31 cellular contexts compared by ENCODE assay signal in the genomic region with DNA sequence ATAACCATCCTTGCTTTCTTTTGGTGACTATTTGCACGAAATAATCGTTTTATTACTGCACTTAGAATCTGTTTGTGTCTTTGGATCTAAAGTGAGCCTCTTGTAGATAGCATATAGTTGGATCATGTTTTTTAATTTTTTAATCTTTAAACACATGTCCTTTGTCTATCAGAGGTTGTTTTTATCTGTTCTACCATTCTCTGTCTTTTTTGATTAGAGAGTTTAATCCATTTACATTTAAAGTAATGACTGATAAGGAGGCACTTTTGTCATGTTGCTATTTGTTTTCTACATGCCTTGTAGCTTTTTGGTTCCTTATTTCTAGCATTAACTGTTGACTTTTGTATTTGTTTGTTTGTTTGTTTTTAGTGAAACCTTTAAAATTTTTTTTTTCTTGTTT.
"Had no signal": no experiment of that assay in that cellular context is flagged by ENCODE, and none has a peak within 500 bp of the region (broad histone marks: within the 10 kb centered on the region; RNA-seq: fewer than 3 reads in every experiment).

No MANE protein-coding gene starts in this region.

- H3K4me3 ChIP-seq: adrenal gland, body of pancreas, esophagus squamous epithelium, heart left ventricle had no signal

- ATAC-seq: activated CD4-positive, CD25-positive, alpha-beta regulatory T cell treated with anti-CD3 and anti-CD28 coated beads, Interleukin-2, amount 50 U/mL, for 24 hours; activated CD8-positive, alpha-beta T cell treated with anti-CD3 and anti-CD28 coated beads for 36 hours; activated naive CD8-positive, alpha-beta T cell treated with anti-CD3 and anti-CD28 coated beads, Interleukin-2, amount 50 U/mL, for 24 hours; activated T-cell treated with anti-CD3 and anti-CD28 coated beads, Interleukin-2, amount 50 U/mL, for 4 hours; activated T-helper 17 cell treated with anti-CD3 and anti-CD28 coated beads, Interleukin-2, amount 50 U/mL, for 72 hours; body of pancreas; effector memory CD8-positive, alpha-beta T cell; heart left ventricle had no signal

- H3K27ac ChIP-seq: adrenal gland, body of pancreas, epithelial cell of prostate, esophagus squamous epithelium, WERI-Rb-1 had no signal

- DNase-seq: activated B cell treated with CpG ODN at 0.5 μM for 24 hours; activated CD4-positive, alpha-beta T cell treated with anti-CD3 and anti-CD28 coated beads for 48 hours; activated CD4-positive, alpha-beta T cell treated with anti-CD3 and anti-CD28 coated beads, Interleukin-2, amount 50 U/mL, for 1 hour; activated CD4-positive, alpha-beta T cell treated with anti-CD3 and anti-CD28 coated beads, Interleukin-2, amount 50 U/mL, for 48 hours; activated CD8-positive, alpha-beta memory T cell treated with anti-CD3 and anti-CD28 coated beads for 24 hours; activated CD8-positive, alpha-beta T cell treated with anti-CD3 and anti-CD28 coated beads for 36 hours; activated effector memory CD4-positive, alpha-beta T cell treated with Interleukin-2 at 50 U/mL for 16 hours; activated naive CD4-positive, alpha-beta T cell treated with anti-CD3 and anti-CD28 coated beads for 36 hours; activated naive CD8-positive, alpha-beta T cell treated with anti-CD3 and anti-CD28 coated beads for 36 hours; activated naive CD8-positive, alpha-beta T cell treated with anti-CD3 and anti-CD28 coated beads, Interleukin-2, amount 50 U/mL, for 24 hours; activated T-cell treated with anti-CD3 and anti-CD28 coated beads, Interleukin-2, amount 50 U/mL, for 4 hours; adrenal gland; amygdala; aorta; body of pancreas; caudate nucleus; cortex of kidney; dermis blood vessel endothelial cell; effector CD4-positive, alpha-beta T cell; effector memory CD8-positive, alpha-beta T cell; esophagus squamous epithelium; foreskin melanocyte; glutamatergic neuron; heart left ventricle; T1000; WERI-Rb-1 had no signal

- FAIRE-seq: endometrium, endothelial cell of umbilical vein had no signal

- H3K27me3 ChIP-seq: adrenal gland, body of pancreas, esophagus squamous epithelium, heart left ventricle had no signal

- H3K4me1 ChIP-seq: adrenal gland, body of pancreas, esophagus squamous epithelium, heart left ventricle had no signal

- H3K36me3 ChIP-seq: adrenal gland, esophagus squamous epithelium, heart left ventricle, WERI-Rb-1 had no signal
